In genomic region chr5:139664727-139665351, GRCh38 we compare ENCODE assay signal across 12 cellular contexts. TPM values are rescaled to one million over a fixed set of nuclear protein-coding genes. Genes with fewer than 3 reads are reported as not detected.
DNase-seq lines count a peak whose midpoint lies in the region; ATAC-seq, FAIRE-seq and TF ChIP-seq lines count a peak whose summit lies in the region.
"Had no signal": no experiment of that assay in that cellular context is flagged by ENCODE, and none has a peak within 500 bp of the region (broad histone marks: within the 10 kb centered on the region; RNA-seq: fewer than 3 reads in every experiment).

No MANE protein-coding gene starts in this region.

- FAIRE-seq in A549 (lab: Jason Lieb, UNC), result no peak
- FAIRE-seq: H1 had no signal

- H3K4me1 Mint-ChIP-seq in osteocyte (ENCODE audit: unreplicated experiment), result peaks cover 84% of the 10 kb centered on the region
- H3K4me1 Mint-ChIP-seq in activated CD8-positive, alpha-beta T cell treated with anti-CD3 and anti-CD28 coated beads for 36 hours (ENCODE audit: low read depth), result peaks cover 49% of the 10 kb centered on the region

- H3K4me3 ChIP-seq in A549 (no peak overlapping the region), Panc1 (ENCODE audit: low read depth in 2 of 2, low read length in 2 of 2) (no peak overlapping the region)
- H3K4me3 ChIP-seq: skin epidermis had no signal

- BruUV-seq in Panc1 (replicated peaks; lab: Mats Ljungman, UMichigan), result no TSS peak

- 92% methylated on average over 9 of the region's 15 CpGs for WGBS in A549 (ENCODE audit: missing lambda C conversion rate)

- H3K4me2 ChIP-seq in A549, result no peak overlapping the region

- intact Hi-C loops in Panc1 (cut with micrococcal nuclease; ENCODE audit: unreplicated experiment), result no loop called here
- intact Hi-C loops in left cardiac atrium (cut with DNase I), result no loop called here
- intact Hi-C loops in activated CD8-positive, alpha-beta T cell treated with anti-CD3 and anti-CD28 coated beads for 36 hours (cut with micrococcal nuclease), result no loop called here

- no peaks in the 10 kb centered on the region for H3K9me3 ChIP-seq in A549
- no peaks in the 10 kb centered on the region for H3K9me3 ChIP-seq in Panc1 (ENCODE audit: control insufficient read depth, insufficient read depth, low read depth, low read length)

- no peak for TF ChIP-seq RAD21 in A549 (conservative IDR thresholded peaks at IDR 0.05 in 1 of 2, IDR thresholded peaks at IDR 0.05 in 1 of 2)

- H3K4me1 ChIP-seq in A549 (peaks cover 67% of the 10 kb centered on the region), Panc1 (ENCODE audit: control insufficient read depth, insufficient read depth, low read length) (peaks cover 94% of the 10 kb centered on the region)

- H3K27ac ChIP-seq in A549, result peak overlapping the region in 1 of 2 experiments; percentile 98; a peak in 4 of 6 replicates
- H3K27ac ChIP-seq in Panc1 (ENCODE audit: low read length), result peak overlapping the region; percentile 99
- H3K27ac ChIP-seq: VCaP had no signal

- no peaks in the 10 kb centered on the region for H3K27me3 Mint-ChIP-seq in osteocyte (ENCODE audit: unreplicated experiment)
- no peaks in the 10 kb centered on the region for H3K27me3 Mint-ChIP-seq in activated CD8-positive, alpha-beta T cell treated with anti-CD3 and anti-CD28 coated beads for 36 hours

- POLR2A ChIA-PET in A549 (lab: Yijun Ruan, JAX), result no interaction called here
- POLR2A ChIA-PET in Panc1 (lab: Charles Lee), result no interaction called here
- POLR2A ChIA-PET in activated CD8-positive, alpha-beta T cell treated with anti-CD3 and anti-CD28 coated beads for 36 hours (lab: Charles Lee), result interaction anchor here (0.6 to 1.2 kb wide), 6 partner anchors 10 to 244 kb away, joined by 3 to 4 read pairs (median 3); no protein-coding TSS in a partner anchor

- in situ Hi-C loops in Panc1 (cut with HindIII; ENCODE audit: low pct_unique_long_range_greater_than_20kb, low sequenced_read_pairs), result no loop called here
- in situ Hi-C loops in GM13976 (cut with MboI; ENCODE audit: low sequenced_read_pairs, unreplicated experiment), result no loop called here

- CTCF ChIA-PET in A549 (lab: Yijun Ruan, JAX), result interaction anchor here (0.9 to 4.6 kb wide), 5 partner anchors 10 to 226 kb away, joined by 3 to 14 read pairs (median 8); partner anchors contain the start of gene DNAJC18
- CTCF ChIA-PET in Panc1 (lab: Charles Lee), result no interaction called here
- CTCF ChIA-PET in activated CD8-positive, alpha-beta T cell treated with anti-CD3 and anti-CD28 coated beads for 36 hours (lab: Charles Lee), result interaction anchor here (1.2 to 1.7 kb wide), 2 partner anchors 29 to 101 kb away, joined by 3 to 9 read pairs; no protein-coding TSS in a partner anchor

- no peak overlapping the region for H3K4me3 Mint-ChIP-seq in osteocyte (ENCODE audit: unreplicated experiment)
- H3K4me3 Mint-ChIP-seq in activated CD8-positive, alpha-beta T cell treated with anti-CD3 and anti-CD28 coated beads for 36 hours, result no peak overlapping the region
- H3K4me3 Mint-ChIP-seq: activated T-cell treated with anti-CD3 and anti-CD28 coated beads, Interleukin-2, amount 50 U/mL, for 72 hours had no signal

- TF ChIP-seq EP300 in A549 (IDR thresholded peaks at IDR 0.05), result no peak

- H3K36me3 Mint-ChIP-seq in osteocyte (ENCODE audit: unreplicated experiment), result no peaks in the 10 kb centered on the region
- H3K36me3 Mint-ChIP-seq in activated CD8-positive, alpha-beta T cell treated with anti-CD3 and anti-CD28 coated beads for 36 hours (ENCODE audit: low read depth), result no peaks in the 10 kb centered on the region

- no peaks in the 10 kb centered on the region for H3K36me3 ChIP-seq in Panc1 (ENCODE audit: control insufficient read depth, insufficient read depth, low read length)

- ATAC-seq in A549 (no peak), Panc1 (no peak), left cardiac atrium (peak; percentile 3 to 4), GM21529 (IDR thresholded peaks at IDR 0.05; ENCODE audit: unreplicated experiment) (no peak)
- no peak for ATAC-seq in activated CD8-positive, alpha-beta T cell treated with anti-CD3 and anti-CD28 coated beads for 36 hours
- ATAC-seq: activated T-cell treated with anti-CD3 and anti-CD28 coated beads, Interleukin-2, amount 50 U/mL, for 72 hours had no signal

- TF ChIP-seq POLR2A in A549 (IDR thresholded peaks at IDR 0.05; ENCODE audit: low read length), result no peak

- DNase-seq in A549 (ENCODE audit: low read depth in 1 of 2, low spot score in 1 of 2), result no peak
- no peak for DNase-seq in Panc1 (ENCODE audit: low read depth, low spot score)
- DNase-seq in left cardiac atrium, result no peak
- no peak for DNase-seq in osteocyte (ENCODE audit: extremely low spot score, unreplicated experiment)
- no peak for DNase-seq in NCI-H524 (lab: John Stamatoyannopoulos, UW)
- DNase-seq in GM13976 (ENCODE audit: low spot score), result no peak
- no peak for DNase-seq in activated CD8-positive, alpha-beta T cell treated with anti-CD3 and anti-CD28 coated beads for 36 hours
- DNase-seq: activated T-cell treated with anti-CD3 and anti-CD28 coated beads, Interleukin-2, amount 50 U/mL, for 72 hours had no signal

- H3K27ac Mint-ChIP-seq in osteocyte (ENCODE audit: unreplicated experiment), result peak overlapping the region; percentile 81
- H3K27ac Mint-ChIP-seq in activated CD8-positive, alpha-beta T cell treated with anti-CD3 and anti-CD28 coated beads for 36 hours, result no peak overlapping the region
- H3K27ac Mint-ChIP-seq: activated T-cell treated with anti-CD3 and anti-CD28 coated beads, Interleukin-2, amount 50 U/mL, for 72 hours had no signal

- no peaks in the 10 kb centered on the region for H3K9me3 Mint-ChIP-seq in osteocyte (ENCODE audit: unreplicated experiment)
- no peaks in the 10 kb centered on the region for H3K9me3 Mint-ChIP-seq in activated CD8-positive, alpha-beta T cell treated with anti-CD3 and anti-CD28 coated beads for 36 hours
- H3K9me3 Mint-ChIP-seq: activated T-cell treated with anti-CD3 and anti-CD28 coated beads, Interleukin-2, amount 50 U/mL, for 72 hours had no signal

- H3K27me3 ChIP-seq in Panc1 (ENCODE audit: control insufficient read depth, insufficient read depth, low read length), result no peaks in the 10 kb centered on the region

- TF ChIP-seq CTCF in A549 (IDR thresholded peaks at IDR 0.05), result no peak
- no peak for TF ChIP-seq CTCF in Panc1 (IDR thresholded peaks at IDR 0.05)
- TF ChIP-seq CTCF in osteocyte (IDR thresholded peaks at IDR 0.05), result no peak
- TF ChIP-seq CTCF in GM13976 (IDR thresholded peaks at IDR 0.05; ENCODE audit: borderline replicate concordance, control extremely low read depth, extremely low read depth, insufficient read depth, missing control alignments), result no peak
- TF ChIP-seq CTCF in activated CD8-positive, alpha-beta T cell treated with anti-CD3 and anti-CD28 coated beads for 36 hours (IDR thresholded peaks at IDR 0.05), result no peak

TF ChIP-seq in A549, 52 proteins besides CTCF, POLR2A, EP300 and RAD21:
- TF ChIP-seq KDM1A (IDR thresholded peaks at IDR 0.05; ENCODE audit: low read depth) (0 out of 2 replicates have a peak, but pooled peaks have one; percentile 21), FOSB (CRISPR knock-in tag; IDR thresholded peaks at IDR 0.05) (no peak)

RNA-seq across cellular contexts. Expression of gene CXXC5, which starts 16.7 kb away (rescaled TPM):
- polyA plus RNA-seq in A549 (2011; rRNA removed) (16.7 and 18.1 TPM in 2 replicates), A549 (2017; fragmentation: RNase III; extraction: RNeasy Plus Mini Kit Qiagen cat#74134 plus additional on column Dnase treatment) (22.5 to 32.5 TPM (median 26.1 TPM) in 3 replicates)
- polyA plus RNA-seq in A549 (2012; cell fraction: cytosol; rRNA removed), result 19.5 and 34.4 TPM in 2 replicates
- polyA plus RNA-seq in A549 (2012; cell fraction: nucleus; rRNA removed), result 24.3 and 27.2 TPM in 2 replicates
- 6.9 and 12.0 TPM in 2 replicates for polyA minus RNA-seq in A549 (2011; rRNA and poly(A)+ RNA removed)
- total RNA-seq in Panc1 (2021; ENCODE audit: unreplicated experiment) (85.0 TPM), left cardiac atrium (10 to 100 TPM; 33.4 to 44.1 TPM), osteocyte (239 and 259 TPM in 2 replicates)
- 151 TPM for polyA plus RNA-seq in Panc1 (2012; ENCODE audit: insufficient read length)
- total RNA-seq in activated CD8-positive, alpha-beta T cell treated with anti-CD3 and anti-CD28 coated beads for 36 hours, result 1 to 10 TPM; 3.5 to 4.3 TPM

Comparison
In these comparisons a context has a peak if more than half of its experiments do, and no peak if none do; other contexts are left out.
1. ATAC-seq: peak in left cardiac atrium (2 of 2); none in A549 (0 of 2), Panc1 (single experiment), GM21529 (single experiment) and activated CD8-positive, alpha-beta T cell treated with anti-CD3 and anti-CD28 coated beads for 36 hours (single experiment).
2. RNA of gene CXXC5, which starts 16.7 kb away (total RNA-seq): 239 to 259 TPM in osteocyte, 85.0 TPM in Panc1 (single experiment) and 33.4 to 44.1 TPM in left cardiac atrium; 3.5 to 4.3 TPM in activated CD8-positive, alpha-beta T cell treated with anti-CD3 and anti-CD28 coated beads for 36 hours; every median in the first group is over 4 times any median in the second.